In genomic region chr7:26306770-26307169, GRCh38 we compare ENCODE assay signal across 20 cellular contexts. TPM values are rescaled to one million over a fixed set of nuclear protein-coding genes. Genes with fewer than 3 reads are reported as not detected.
DNase-seq lines count a peak whose midpoint lies in the region; ATAC-seq and TF ChIP-seq lines count a peak whose summit lies in the region.
"Had no signal": no experiment of that assay in that cellular context is flagged by ENCODE, and none has a peak within 500 bp of the region (broad histone marks: within the 10 kb centered on the region; RNA-seq: fewer than 3 reads in every experiment).

No MANE protein-coding gene starts in this region.

- H3K9me3 ChIP-seq in adrenal gland (replicated peaks in 1 of 3) (no peaks in the 10 kb centered on the region), lower lobe of right lung (no peaks in the 10 kb centered on the region)
- H3K9me3 ChIP-seq: left ventricle myocardium inferior, right atrium auricular region, tibial nerve had no signal

- H3K36me3 ChIP-seq in H7 (replicated peaks; ENCODE audit: control insufficient read depth, insufficient read depth, low read length) (no peaks in the 10 kb centered on the region), adrenal gland (replicated peaks in 1 of 2) (no peaks in the 10 kb centered on the region), lower lobe of right lung (no peaks in the 10 kb centered on the region)
- H3K36me3 ChIP-seq: left ventricle myocardium inferior, right atrium auricular region, tibial nerve had no signal

- peaks cover 37 to 50% of the 10 kb centered on the region in 2 donors for H3K4me1 Mint-ChIP-seq in stimulated activated naive B cell treated with anti-CD40 and anti-IgM and Interleukin-4, amounts not matched to agents 10 μg/mL and 1 μg/mL and 100 μg/mL, for 72 hours

- H3K9me3 Mint-ChIP-seq in stimulated activated naive B cell treated with anti-CD40 and anti-IgM and Interleukin-4, amounts not matched to agents 10 μg/mL and 1 μg/mL and 100 μg/mL, for 72 hours = no peaks in the 10 kb centered on the region
- H3K9me3 Mint-ChIP-seq: activated T-cell treated with anti-CD3 and anti-CD28 coated beads, Interleukin-2, amount 50 U/mL, for 4 hours; stimulated activated effector memory CD8-positive, alpha-beta T cell treated with anti-CD3 and anti-CD28 coated beads, Interleukin-12 subunit alpha, Interleukin-12 subunit beta, amount 100 ng/mL, for 72 hours had no signal

- no peak for TF ChIP-seq POLR2A in adrenal gland (IDR thresholded peaks at IDR 0.05)

- H3K27me3 Mint-ChIP-seq in stimulated activated naive B cell treated with anti-CD40 and anti-IgM and Interleukin-4, amounts not matched to agents 10 μg/mL and 1 μg/mL and 100 μg/mL, for 72 hours = no peaks in the 10 kb centered on the region

- peak overlapping the region in 1 of 2 donors; percentile 3 for H3K4me3 Mint-ChIP-seq in stimulated activated naive B cell treated with anti-CD40 and anti-IgM and Interleukin-4, amounts not matched to agents 10 μg/mL and 1 μg/mL and 100 μg/mL, for 72 hours
- H3K4me3 Mint-ChIP-seq: activated T-cell treated with anti-CD3 and anti-CD28 coated beads, Interleukin-2, amount 50 U/mL, for 4 hours; stimulated activated effector memory CD8-positive, alpha-beta T cell treated with anti-CD3 and anti-CD28 coated beads, Interleukin-12 subunit alpha, Interleukin-12 subunit beta, amount 100 ng/mL, for 72 hours had no signal

- intact Hi-C loops in adrenal gland (cut with DNase I) (no loop called here), lower lobe of right lung (cut with DNase I) (no loop called here)

- H3K4me3 ChIP-seq in H7 (ENCODE audit: insufficient read depth, low read depth, low read length) (no peak overlapping the region), adrenal gland (no peak overlapping the region), lower lobe of right lung (no peak overlapping the region)
- H3K4me3 ChIP-seq: left ventricle myocardium inferior, right atrium auricular region, tibial nerve had no signal

- DNase-seq in H7 = peak; percentile 23
- DNase-seq in adrenal gland = no peak
- no peak for DNase-seq in lower lobe of right lung
- no peak for DNase-seq in stimulated activated naive B cell treated with anti-CD40 and anti-IgM and Interleukin-4, amounts not matched to agents 10 μg/mL and 1 μg/mL and 100 μg/mL, for 72 hours
- DNase-seq in AML-193 (lab: John Stamatoyannopoulos, UW) = no peak
- DNase-seq in NCI-H2227 (lab: John Stamatoyannopoulos, UW; ENCODE audit: unreplicated experiment) = no peak
- no peak for DNase-seq in globus pallidus (ENCODE audit: low spot score)
- DNase-seq in NCI-H774 (lab: John Stamatoyannopoulos, UW) = no peak
- DNase-seq: activated CD8-positive, alpha-beta memory T cell treated with anti-CD3 and anti-CD28 coated beads for 24 hours; activated naive CD4-positive, alpha-beta T cell treated with anti-CD3 and anti-CD28 coated beads, Interleukin-2, amount 50 U/mL, for 16 hours; activated T-cell treated with anti-CD3 and anti-CD28 coated beads, Interleukin-2, amount 50 U/mL, for 4 hours; COR-L47; left ventricle myocardium inferior; NCI-H1694; NCI-H2227 treated with DMSO at 0.1 percent for 48 hours; NCI-H748 treated with DMSO at 0.1 percent for 48 hours; SHP77 had no signal

- H3K27ac Mint-ChIP-seq in stimulated activated naive B cell treated with anti-CD40 and anti-IgM and Interleukin-4, amounts not matched to agents 10 μg/mL and 1 μg/mL and 100 μg/mL, for 72 hours = peak overlapping the region; percentile 43
- H3K27ac Mint-ChIP-seq: stimulated activated effector memory CD8-positive, alpha-beta T cell treated with anti-CD3 and anti-CD28 coated beads, Interleukin-12 subunit alpha, Interleukin-12 subunit beta, amount 100 ng/mL, for 72 hours had no signal

- H3K27ac ChIP-seq in adrenal gland (peak overlapping the region; percentile 44 to 89 (median 71)), lower lobe of right lung (peak overlapping the region; percentile 74)
- H3K27ac ChIP-seq: left ventricle myocardium inferior, right atrium auricular region had no signal

- ATAC-seq in lower lobe of right lung = no peak
- no peak for ATAC-seq in stimulated activated naive B cell treated with anti-CD40 and anti-IgM and Interleukin-4, amounts not matched to agents 10 μg/mL and 1 μg/mL and 100 μg/mL, for 72 hours (replicated peaks)
- ATAC-seq: activated T-cell treated with anti-CD3 and anti-CD28 coated beads, Interleukin-2, amount 50 U/mL, for 4 hours; stimulated activated effector memory CD8-positive, alpha-beta T cell treated with anti-CD3 and anti-CD28 coated beads, Interleukin-12 subunit alpha, Interleukin-12 subunit beta, amount 100 ng/mL, for 72 hours had no signal

- H3K36me3 Mint-ChIP-seq in stimulated activated naive B cell treated with anti-CD40 and anti-IgM and Interleukin-4, amounts not matched to agents 10 μg/mL and 1 μg/mL and 100 μg/mL, for 72 hours = peaks cover 11 to 35% of the 10 kb centered on the region in 2 donors

- no peaks in the 10 kb centered on the region for H3K27me3 ChIP-seq in H7 (ENCODE audit: control insufficient read depth, insufficient read depth, low read length)
- no peaks in the 10 kb centered on the region for H3K27me3 ChIP-seq in adrenal gland
- peaks cover 4% of the 10 kb centered on the region for H3K27me3 ChIP-seq in lower lobe of right lung (ENCODE audit: low read depth)
- H3K27me3 ChIP-seq: right atrium auricular region, tibial nerve had no signal

- peaks cover 24 to 32% of the 10 kb centered on the region in 2 donors for H3K4me1 ChIP-seq in adrenal gland (replicated peaks in 1 of 2)
- peaks cover 24% of the 10 kb centered on the region for H3K4me1 ChIP-seq in lower lobe of right lung
- H3K4me1 ChIP-seq: left ventricle myocardium inferior, right atrium auricular region had no signal

- TF ChIP-seq CTCF in adrenal gland (IDR thresholded peaks at IDR 0.05) (no peak), lower lobe of right lung (IDR thresholded peaks at IDR 0.05) (no peak)

- 52 to 76% (median 66%) methylated on average over 3 of the region's 3 CpGs for WGBS in adrenal gland, 4 donors

RNA-seq across cellular contexts. Expression of gene SNX10, which starts 15.1 kb away (rescaled TPM):
- total RNA-seq in H7 (2014; rRNA removed; shearing (Covaris generic)) = 16.2 and 17.6 TPM in 2 replicates
- total RNA-seq in adrenal gland = 10 to 100 TPM; 11.6 to 48.8 (median 34.3) TPM
- 10 to 100 TPM; 10.1 to 50.3 (median 15.8) TPM for polyA plus RNA-seq in adrenal gland
- total RNA-seq in lower lobe of right lung = 85.1 TPM
